11 cellular contexts compared by ENCODE assay signal in genomic region chr4:139875456-139875855, GRCh38.
DNase-seq lines count a peak whose midpoint lies in the region; ATAC-seq and TF ChIP-seq lines count a peak whose summit lies in the region.
"Had no signal": no experiment of that assay in that cellular context is flagged by ENCODE, and none has a peak within 500 bp of the region (broad histone marks: within the 10 kb centered on the region; RNA-seq: fewer than 3 reads in every experiment).

No MANE protein-coding gene starts in this region.

- DNase-seq in NCI-H1105 treated with DMSO at 0.1 percent for 48 hours (lab: John Stamatoyannopoulos, UW) (peak; percentile 95), NCI-H345 (lab: John Stamatoyannopoulos, UW) (peak; percentile 91), epithelial cell of esophagus (ENCODE audit: low read depth) (peak; percentile 8), gastrocnemius medialis (peak in 1 of 2 donors; percentile 16), HK-2 (ENCODE audit: unreplicated experiment) (no peak), HuH-7.5 (ENCODE audit: low spot score) (no peak)
- DNase-seq: activated CD8-positive, alpha-beta T cell treated with anti-CD3 and anti-CD28 coated beads for 36 hours; CD8-positive, alpha-beta T cell; left ventricle myocardium inferior; stimulated activated naive B cell treated with anti-CD40 and anti-IgM and Interleukin-4, amounts not matched to agents 10 μg/mL and 1 μg/mL and 100 μg/mL, for 72 hours had no signal

- TF ChIP-seq POLR2A in gastrocnemius medialis (IDR thresholded peaks at IDR 0.05), result no peak

- intact Hi-C loops in gastrocnemius medialis (cut with DNase I; ENCODE audit: low total_unique reads), result no loop called here

- no peak overlapping the region for H3K27ac ChIP-seq in gastrocnemius medialis
- H3K27ac ChIP-seq: left ventricle myocardium inferior had no signal

- peaks cover 0 to 8% of the 10 kb centered on the region in 2 donors for H3K4me1 ChIP-seq in gastrocnemius medialis

- in situ Hi-C loops in gastrocnemius medialis (cut with MboI; ENCODE audit: low sequenced_read_pairs in 4 of 4), result no loop called here

- no peak for TF ChIP-seq CTCF in epithelial cell of esophagus (IDR thresholded peaks at IDR 0.05; ENCODE audit: insufficient read depth, low read depth, low read length, missing control alignments)
- no peak for TF ChIP-seq CTCF in gastrocnemius medialis (IDR thresholded peaks at IDR 0.05 in 4 of 5, conservative IDR thresholded peaks at IDR 0.05 in 1 of 5)

- H3K4me3 ChIP-seq in epithelial cell of esophagus (ENCODE audit: low read length) (no peak overlapping the region), gastrocnemius medialis (no peak overlapping the region)
- H3K4me3 ChIP-seq: left ventricle myocardium inferior had no signal

- ATAC-seq in gastrocnemius medialis (peak; percentile 69 to 79), GM18867 (IDR thresholded peaks at IDR 0.05; ENCODE audit: unreplicated experiment) (no peak)
- ATAC-seq: CD8-positive, alpha-beta T cell; stimulated activated naive B cell treated with anti-CD40 and anti-IgM and Interleukin-4, amounts not matched to agents 10 μg/mL and 1 μg/mL and 100 μg/mL, for 72 hours had no signal

- H3K9me3 ChIP-seq in gastrocnemius medialis, result no peaks in the 10 kb centered on the region

- H3K36me3 ChIP-seq in gastrocnemius medialis, result no peaks in the 10 kb centered on the region

- H3K27me3 ChIP-seq in gastrocnemius medialis, result no peaks in the 10 kb centered on the region

Comparison
In these comparisons a context has a peak if more than half of its experiments do, and no peak if none do; other contexts are left out.
1. DNase-seq: peak in NCI-H1105 treated with DMSO at 0.1 percent for 48 hours (single experiment), NCI-H345 (single experiment) and epithelial cell of esophagus (single experiment); none in HK-2 (single experiment) and HuH-7.5 (single experiment).